10 cellular contexts compared by ENCODE assay signal in genomic region chr12:53223006-53223305, GRCh38. TPM values are rescaled to one million over a fixed set of nuclear protein-coding genes. Genes with fewer than 3 reads are reported as not detected.
DNase-seq lines count a peak whose midpoint lies in the region; ATAC-seq and TF ChIP-seq lines count a peak whose summit lies in the region.
"Had no signal": no experiment of that assay in that cellular context is flagged by ENCODE, and none has a peak within 500 bp of the region (broad histone marks: within the 10 kb centered on the region; RNA-seq: fewer than 3 reads in every experiment).

No MANE protein-coding gene starts in this region.

- H3K9me3 ChIP-seq in BE2C, result no peaks in the 10 kb centered on the region

- H3K27me3 Mint-ChIP-seq in activated T-cell treated with anti-CD3 and anti-CD28 coated beads, Interleukin-2, amount 50 U/mL, for 4 hours (ENCODE audit: low read depth), result no peaks in the 10 kb centered on the region
- peaks cover 21% of the 10 kb centered on the region for H3K27me3 Mint-ChIP-seq in brain
- H3K27me3 Mint-ChIP-seq in mesothelial cell of epicardium (ENCODE audit: low read depth), result no peaks in the 10 kb centered on the region
- H3K27me3 Mint-ChIP-seq in type B pancreatic cell, result peaks cover 9% of the 10 kb centered on the region

- POLR2A ChIA-PET in HEK293T (lab: Yijun Ruan, JAX), result interaction anchor here (1.1 kb wide), 1 partner anchor 45 kb away, joined by 4 read pairs; the partner anchor contains the start of gene ESPL1

- H3K9me3 Mint-ChIP-seq in activated T-cell treated with anti-CD3 and anti-CD28 coated beads, Interleukin-2, amount 50 U/mL, for 4 hours, result no peaks in the 10 kb centered on the region
- no peaks in the 10 kb centered on the region for H3K9me3 Mint-ChIP-seq in brain
- H3K9me3 Mint-ChIP-seq in mesothelial cell of epicardium, result no peaks in the 10 kb centered on the region
- no peaks in the 10 kb centered on the region for H3K9me3 Mint-ChIP-seq in type B pancreatic cell

- no peak for ATAC-seq in activated T-cell treated with anti-CD3 and anti-CD28 coated beads, Interleukin-2, amount 50 U/mL, for 4 hours
- no peak for ATAC-seq in GM21825 (IDR thresholded peaks at IDR 0.05; ENCODE audit: unreplicated experiment)

- peaks cover 4% of the 10 kb centered on the region for H3K36me3 Mint-ChIP-seq in activated T-cell treated with anti-CD3 and anti-CD28 coated beads, Interleukin-2, amount 50 U/mL, for 4 hours (ENCODE audit: insufficient read depth)
- H3K36me3 Mint-ChIP-seq in brain (no peaks in the 10 kb centered on the region), mesothelial cell of epicardium (peaks cover 4% of the 10 kb centered on the region), type B pancreatic cell (peaks cover 5% of the 10 kb centered on the region)

- peak overlapping the region; percentile 81 for H3K4me3 Mint-ChIP-seq in activated T-cell treated with anti-CD3 and anti-CD28 coated beads, Interleukin-2, amount 50 U/mL, for 4 hours
- peak overlapping the region; percentile 52 to 87 (median 82) for H3K4me3 Mint-ChIP-seq in brain
- H3K4me3 Mint-ChIP-seq in mesothelial cell of epicardium, result peak overlapping the region; percentile 53
- H3K4me3 Mint-ChIP-seq in type B pancreatic cell, result peak overlapping the region; percentile 83

- no peaks in the 10 kb centered on the region for H3K27me3 ChIP-seq in BE2C

- peak overlapping the region; percentile 79 to 94 (median 93) for H3K27ac Mint-ChIP-seq in brain
- peak overlapping the region; percentile 96 for H3K27ac Mint-ChIP-seq in mesothelial cell of epicardium
- H3K27ac Mint-ChIP-seq in type B pancreatic cell, result peak overlapping the region; percentile 87

- H3K36me3 ChIP-seq in BE2C, result no peaks in the 10 kb centered on the region

- H3K4me3 ChIP-seq in BE2C (ENCODE audit: low read depth, low read length), result no peak overlapping the region

- no peak for DNase-seq in activated T-cell treated with anti-CD3 and anti-CD28 coated beads, Interleukin-2, amount 50 U/mL, for 4 hours
- DNase-seq in activated T-cell treated with anti-CD3 and anti-CD28 coated beads for 4 hours (no peak), mesothelial cell of epicardium (ENCODE audit: low spot score in 2 of 2, unreplicated experiment in 2 of 2) (no peak), type B pancreatic cell (ENCODE audit: extremely low spot score, unreplicated experiment) (no peak), HEK293T (ENCODE audit: extremely low spot score) (no peak), BE2C (no peak)
- DNase-seq: MV-4-11, SIG-M5 had no signal

- peaks cover 16% of the 10 kb centered on the region for H3K4me1 ChIP-seq in BE2C

- TF ChIP-seq CTCF in brain (conservative IDR thresholded peaks at IDR 0.05) (no peak), mesothelial cell of epicardium (IDR thresholded peaks at IDR 0.05; ENCODE audit: unreplicated experiment) (no peak), type B pancreatic cell (conservative IDR thresholded peaks at IDR 0.05) (no peak), BE2C (IDR thresholded peaks at IDR 0.05; ENCODE audit: low read depth, low read length) (no peak)

- peaks cover 72% of the 10 kb centered on the region for H3K4me1 Mint-ChIP-seq in activated T-cell treated with anti-CD3 and anti-CD28 coated beads, Interleukin-2, amount 50 U/mL, for 4 hours (ENCODE audit: low read depth)
- H3K4me1 Mint-ChIP-seq in brain (peaks cover 64% of the 10 kb centered on the region), mesothelial cell of epicardium (peaks cover 61% of the 10 kb centered on the region), type B pancreatic cell (ENCODE audit: unreplicated experiment) (peaks cover 48% of the 10 kb centered on the region)

- CTCF ChIA-PET in HEK293T (lab: Yijun Ruan, JAX), result no interaction called here

TF ChIP-seq in HEK293T, 16 proteins besides CTCF, POLR2A, EP300 and RAD21:
- no peak for TF ChIP-seq BHLHE40 (IDR thresholded peaks at IDR 0.05; ENCODE audit: borderline replicate concordance)
- TF ChIP-seq FOXM1 (IDR thresholded peaks at IDR 0.05; ENCODE audit: borderline replicate concordance), result no peak
- no peak for TF ChIP-seq LEF1 (IDR thresholded peaks at IDR 0.05; ENCODE audit: borderline replicate concordance)
TF ChIP-seq in HEK293T: peak in this region for 0.

RNA-seq across cellular contexts. Expression of gene RARG, which starts 9.1 kb away (rescaled TPM):
- 10 to 100 TPM; 34.4 to 38.4 (median 38.0) TPM for total RNA-seq in activated T-cell treated with anti-CD3 and anti-CD28 coated beads, Interleukin-2, amount 50 U/mL, for 4 hours
- polyA plus RNA-seq in brain (ENCODE audit: insufficient read depth, low read depth, low replicate concordance), result 4.1 TPM
- total RNA-seq in mesothelial cell of epicardium (66.6 to 72.2 TPM (median 71.6 TPM) in 3 replicates), type B pancreatic cell (ENCODE audit: low replicate concordance) (74.5 and 89.9 TPM in 2 replicates)
- polyA plus RNA-seq in BE2C (2012; ENCODE audit: insufficient read depth, insufficient read length, low read depth), result 20.2 TPM

RNA-seq across cellular contexts. Expression of gene ITGB7, which starts 15.9 kb away (rescaled TPM):
- 100 to 1,000 TPM in 2 of 3 donors, 10 to 100 TPM in 1; 82.1 to 140 (median 124) TPM for total RNA-seq in activated T-cell treated with anti-CD3 and anti-CD28 coated beads, Interleukin-2, amount 50 U/mL, for 4 hours
- 0.39 TPM for polyA plus RNA-seq in brain (ENCODE audit: insufficient read depth, low read depth, low replicate concordance)
- total RNA-seq in mesothelial cell of epicardium, result 3.2 to 4.9 TPM (median 4.6 TPM) in 3 replicates
- 3.2 and 4.2 TPM in 2 replicates for total RNA-seq in type B pancreatic cell (ENCODE audit: low replicate concordance)
- not detected for polyA plus RNA-seq in BE2C (2012; ENCODE audit: insufficient read depth, insufficient read length, low read depth)

RNA-seq across cellular contexts. Expression of gene CSAD, which starts 42.2 kb away (rescaled TPM):
- 10 to 100 TPM in 1 of 3 donors, 1 to 10 TPM in 2; 8.0 to 10.6 (median 9.3) TPM for total RNA-seq in activated T-cell treated with anti-CD3 and anti-CD28 coated beads, Interleukin-2, amount 50 U/mL, for 4 hours
- 2.6 TPM for polyA plus RNA-seq in brain (ENCODE audit: insufficient read depth, low read depth, low replicate concordance)
- 120 to 129 TPM (median 125 TPM) in 3 replicates for total RNA-seq in mesothelial cell of epicardium
- total RNA-seq in type B pancreatic cell (ENCODE audit: low replicate concordance), result 30.6 and 49.3 TPM in 2 replicates
- 12.2 TPM for polyA plus RNA-seq in BE2C (2012; ENCODE audit: insufficient read depth, insufficient read length, low read depth)

RNA-seq across cellular contexts. Expression of gene ZNF740, which starts 42.4 kb away (rescaled TPM):
- 10 to 100 TPM; 29.7 to 41.5 (median 36.6) TPM for total RNA-seq in activated T-cell treated with anti-CD3 and anti-CD28 coated beads, Interleukin-2, amount 50 U/mL, for 4 hours
- polyA plus RNA-seq in brain (ENCODE audit: insufficient read depth, low read depth, low replicate concordance), result 11.0 TPM
- 96.5 to 105 TPM (median 97.5 TPM) in 3 replicates for total RNA-seq in mesothelial cell of epicardium
- total RNA-seq in type B pancreatic cell (ENCODE audit: low replicate concordance), result 49.2 and 72.2 TPM in 2 replicates
- 35.0 TPM for polyA plus RNA-seq in BE2C (2012; ENCODE audit: insufficient read depth, insufficient read length, low read depth)

RNA-seq across cellular contexts. Expression of gene ESPL1, which starts 45.1 kb away (rescaled TPM):
- 10 to 100 TPM; 19.9 to 21.9 (median 20.0) TPM for total RNA-seq in activated T-cell treated with anti-CD3 and anti-CD28 coated beads, Interleukin-2, amount 50 U/mL, for 4 hours
- polyA plus RNA-seq in brain (ENCODE audit: insufficient read depth, low read depth, low replicate concordance), result 11.8 TPM
- total RNA-seq in mesothelial cell of epicardium (15.7 to 20.8 TPM (median 15.9 TPM) in 3 replicates), type B pancreatic cell (ENCODE audit: low replicate concordance) (35.1 and 50.0 TPM in 2 replicates)
- polyA plus RNA-seq in BE2C (2012; ENCODE audit: insufficient read depth, insufficient read length, low read depth), result 6.3 TPM

Comparison
In these comparisons a context has a peak if more than half of its experiments do, and no peak if none do; other contexts are left out.
1. RNA of gene ITGB7, which starts 15.9 kb away (total RNA-seq): 82.1 to 140 TPM in activated T-cell treated with anti-CD3 and anti-CD28 coated beads, Interleukin-2, amount 50 U/mL, for 4 hours; 3.2 to 4.9 TPM in mesothelial cell of epicardium and 3.2 to 4.2 TPM in type B pancreatic cell; every median in the first group is over 10 times any median in the second.
2. Peak in every context shown above with its lines, with median percentiles within 50 percentile points of each other: H3K4me3 Mint-ChIP-seq and H3K27ac Mint-ChIP-seq.